9 cellular contexts compared by ENCODE assay signal in the genomic region with DNA sequence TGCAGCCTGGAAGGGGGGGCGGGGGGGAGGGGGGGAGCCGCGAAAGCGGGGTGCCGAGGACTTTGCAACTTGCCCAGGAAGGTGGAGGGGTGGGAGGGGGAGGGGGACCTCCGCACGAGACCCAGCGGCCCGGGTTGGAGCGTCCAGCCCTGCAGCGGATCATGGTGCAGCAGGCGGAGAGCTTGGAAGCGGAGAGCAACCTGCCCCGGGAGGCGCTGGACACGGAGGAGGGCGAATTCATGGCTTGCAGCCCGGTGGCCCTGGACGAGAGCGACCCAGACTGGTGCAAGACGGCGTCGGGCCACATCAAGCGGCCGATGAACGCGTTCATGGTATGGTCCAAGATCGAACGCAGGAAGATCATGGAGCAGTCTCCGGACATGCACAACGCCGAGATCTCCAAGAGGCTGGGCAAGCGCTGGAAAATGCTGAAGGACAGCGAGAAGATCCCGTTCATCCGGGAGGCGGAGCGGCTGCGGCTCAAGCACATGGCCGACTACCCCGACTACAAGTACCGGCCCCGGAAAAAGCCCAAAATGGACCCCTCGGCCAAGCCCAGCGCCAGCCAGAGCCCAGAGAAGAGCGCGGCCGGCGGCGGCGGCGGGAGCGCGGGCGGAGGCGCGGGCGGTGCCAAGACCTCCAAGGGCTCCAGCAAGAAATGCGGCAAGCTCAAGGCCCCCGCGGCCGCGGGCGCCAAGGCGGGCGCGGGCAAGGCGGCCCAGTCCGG. TPM values are rescaled to one million over a fixed set of nuclear protein-coding genes. Genes with fewer than 3 reads are reported as not detected.
A peak's percentile ranks its signal among the peaks of the same experiment; 100 is the strongest.
DNase-seq lines count a peak whose midpoint lies in the region; ATAC-seq and TF ChIP-seq lines count a peak whose summit lies in the region.
"Had no signal": no experiment of that assay in that cellular context is flagged by ENCODE, and none has a peak within 500 bp of the region (broad histone marks: within the 10 kb centered on the region; RNA-seq: fewer than 3 reads in every experiment).

No MANE protein-coding gene starts in this region.

- peaks cover 25% of the 10 kb centered on the region for H3K36me3 Mint-ChIP-seq in neural progenitor cell

- H3K27ac ChIP-seq in ectodermal cell (ENCODE audit: insufficient read depth, low read depth, low read length, poor library complexity, severe bottlenecking) (peak overlapping the region; percentile 98), neural progenitor cell (peak overlapping the region; percentile 82), right lobe of liver (no peak overlapping the region)

- H3K4me2 ChIP-seq in neural progenitor cell, result peak overlapping the region; percentile 96

- H3K36me3 ChIP-seq in ectodermal cell (ENCODE audit: control insufficient read depth, insufficient read depth, low read length) (peaks cover 14% of the 10 kb centered on the region), neural progenitor cell (peaks cover 9% of the 10 kb centered on the region), right lobe of liver (no peaks in the 10 kb centered on the region)

- intact Hi-C loops in right lobe of liver (cut with DNase I), result no loop called here

- ATAC-seq in GM21619 (IDR thresholded peaks at IDR 0.05; ENCODE audit: unreplicated experiment) (no peak), right lobe of liver (no peak)

- peak overlapping the region; percentile 98 for H3K4me3 ChIP-seq in ectodermal cell (ENCODE audit: insufficient read depth, low read depth, low read length)
- H3K4me3 ChIP-seq in neural progenitor cell, result peak overlapping the region; percentile 96
- no peak overlapping the region for H3K4me3 ChIP-seq in right lobe of liver

- peaks cover 5% of the 10 kb centered on the region for H3K9me3 Mint-ChIP-seq in neural progenitor cell

- peaks cover 12% of the 10 kb centered on the region for H3K27me3 Mint-ChIP-seq in neural progenitor cell (ENCODE audit: insufficient read depth, low read depth)

- no peak for TF ChIP-seq POLR2A in right lobe of liver (IDR thresholded peaks at IDR 0.05)

- no peak overlapping the region for H2AFZ ChIP-seq in neural progenitor cell (replicated peaks)

- peak; percentile 7 for DNase-seq in DMS53 treated with DMSO at 0.1 percent for 48 hours (lab: John Stamatoyannopoulos, UW; ENCODE audit: unreplicated experiment)
- peak; percentile 53 for DNase-seq in NCI-H1105 treated with DMSO at 0.1 percent for 48 hours (lab: John Stamatoyannopoulos, UW)
- no peak for DNase-seq in neural progenitor cell (ENCODE audit: low spot score)
- DNase-seq in cerebellum (ENCODE audit: low spot score), result no peak
- DNase-seq in activated CD8-positive, alpha-beta memory T cell treated with anti-CD3 and anti-CD28 coated beads for 24 hours, result no peak
- DNase-seq in right lobe of liver, result no peak

- peaks cover 30% of the 10 kb centered on the region for H3F3A ChIP-seq in neural progenitor cell (ENCODE audit: low read depth)

- H3K4me1 ChIP-seq in ectodermal cell (ENCODE audit: control insufficient read depth, insufficient read depth, low read length) (no peaks in the 10 kb centered on the region), neural progenitor cell (peaks cover 8% of the 10 kb centered on the region), right lobe of liver (peaks cover 0 to 20% (median 0%) of the 10 kb centered on the region in 4 donors)

- peak overlapping the region; percentile 97 for H3K4me3 Mint-ChIP-seq in neural progenitor cell

- H4K20me1 ChIP-seq in neural progenitor cell (ENCODE audit: low read depth), result peaks cover 53% of the 10 kb centered on the region

- peak overlapping the region; percentile 78 for H3K9ac ChIP-seq in neural progenitor cell

- H3K27ac Mint-ChIP-seq in neural progenitor cell, result peak overlapping the region; percentile 96

- peaks cover 19% of the 10 kb centered on the region for H3K4me1 Mint-ChIP-seq in neural progenitor cell

- H3K9me3 ChIP-seq in ectodermal cell (ENCODE audit: control insufficient read depth, low read length) (no peaks in the 10 kb centered on the region), neural progenitor cell (ENCODE audit: low read depth) (no peaks in the 10 kb centered on the region), right lobe of liver (no peaks in the 10 kb centered on the region)

- TF ChIP-seq CTCF in neural progenitor cell (IDR thresholded peaks at IDR 0.05), result no peak
- TF ChIP-seq CTCF in right lobe of liver (IDR thresholded peaks at IDR 0.05), result no peak

- WGBS in ectodermal cell, 2 experiments, result 0 to 1% methylated on average over 68 to 69 of the region's 69 CpGs
- 1% methylated on average over 13 of the region's 69 CpGs for WGBS in right lobe of liver (ENCODE audit: insufficient coverage, low coverage, low lambda C conversion rate, missing lambda C conversion rate)

- no peaks in the 10 kb centered on the region for H3K27me3 ChIP-seq in ectodermal cell (ENCODE audit: control insufficient read depth, insufficient read depth, low read length, poor library complexity, severe bottlenecking)
- no peaks in the 10 kb centered on the region for H3K27me3 ChIP-seq in neural progenitor cell
- peaks cover 0 to 23% of the 10 kb centered on the region in 2 donors for H3K27me3 ChIP-seq in right lobe of liver

- peaks cover 96% of the 10 kb centered on the region for H3K79me2 ChIP-seq in neural progenitor cell (ENCODE audit: low read depth)

RNA-seq across cellular contexts. Expression of gene SOX11, which starts 0.5 kb away (rescaled TPM):
- 121 TPM for polyA plus RNA-seq in ectodermal cell (2013, experiment 1 of 4)
- 127 TPM for polyA plus RNA-seq in ectodermal cell (2013, experiment 2 of 4)
- polyA plus RNA-seq in ectodermal cell (2013, experiment 3 of 4), result 81.4 TPM
- 87.8 TPM for polyA plus RNA-seq in ectodermal cell (2013, experiment 4 of 4)
- 176 and 178 TPM in 2 replicates for total RNA-seq in neural progenitor cell (ENCODE audit: low replicate concordance)
- total RNA-seq in cerebellum, result 146 TPM
- not detected for total RNA-seq in right lobe of liver
- total RNA-seq: pulmonary artery endothelial cell had no signal

Comparison
In these comparisons a context has a peak if more than half of its experiments do, and no peak if none do; other contexts are left out.
1. DNase-seq: peak in DMS53 treated with DMSO at 0.1 percent for 48 hours (single experiment) and NCI-H1105 treated with DMSO at 0.1 percent for 48 hours (single experiment); none in neural progenitor cell (single experiment), cerebellum (single experiment), activated CD8-positive, alpha-beta memory T cell treated with anti-CD3 and anti-CD28 coated beads for 24 hours (single experiment) and right lobe of liver (0 of 3).
2. H3K27ac ChIP-seq: peak in ectodermal cell (single experiment) and neural progenitor cell (single experiment); none in right lobe of liver (0 of 3).
3. H3K4me3 ChIP-seq: peak in ectodermal cell (single experiment) and neural progenitor cell (single experiment); none in right lobe of liver (0 of 3).
4. RNA of gene SOX11, which starts 0.5 kb away (total RNA-seq): 176 to 178 TPM in neural progenitor cell and 146 TPM in cerebellum (single experiment); not detected in right lobe of liver; every median in the first group is over 100 times any median in the second.